26 cellular contexts compared by ENCODE assay signal in genomic region chr2:2558476-2558875, GRCh38.
"Had no signal": no experiment of that assay in that cellular context is flagged by ENCODE, and none has a peak within 500 bp of the region (broad histone marks: within the 10 kb centered on the region; RNA-seq: fewer than 3 reads in every experiment).

No MANE protein-coding gene starts in this region.

- H3K27ac Mint-ChIP-seq: natural killer cell treated with Interleukin-12 subunit alpha and Interleukin-12 subunit beta and Interleukin-15 and Interleukin-18, amount 100 ng/mL, for 72 hours; nephron progenitor cell; progenitor cell of endocrine pancreas; stimulated activated effector memory CD8-positive, alpha-beta T cell treated with anti-CD3 and anti-CD28 coated beads, Interleukin-12 subunit alpha, Interleukin-12 subunit beta, amount 100 ng/mL, for 72 hours; stimulated activated naive CD8-positive, alpha-beta T cell treated with anti-CD3 and anti-CD28 coated beads, Interleukin-15, Interleukin-2, amounts not matched to agents 100 ng/mL and 50 ng/mL, for 24 hours; type B pancreatic cell had no signal

- H3K4me3 Mint-ChIP-seq: naive thymus-derived CD4-positive, alpha-beta T cell; natural killer cell treated with Interleukin-12 subunit alpha and Interleukin-12 subunit beta and Interleukin-15 and Interleukin-18, amount 100 ng/mL, for 72 hours; nephron progenitor cell; neural crest cell; stimulated activated effector memory CD8-positive, alpha-beta T cell treated with anti-CD3 and anti-CD28 coated beads, Interleukin-12 subunit alpha, Interleukin-12 subunit beta, amount 100 ng/mL, for 72 hours; stimulated activated naive CD8-positive, alpha-beta T cell treated with anti-CD3 and anti-CD28 coated beads, Interleukin-15, Interleukin-2, amounts not matched to agents 100 ng/mL and 50 ng/mL, for 24 hours; type B pancreatic cell had no signal

- DNase-seq: naive thymus-derived CD4-positive, alpha-beta T cell; nephron progenitor cell; nucleus accumbens; pancreas; psoas muscle; right cardiac atrium; right lobe of liver; sigmoid colon; small intestine; stimulated activated CD4-positive, alpha-beta T cell treated with anti-CD3 and anti-CD28 coated beads, Interleukin-15, amount 100 ng/mL, for 24 hours; stimulated activated CD4-positive, alpha-beta T cell treated with anti-CD3 and anti-CD28 coated beads, Interleukin-2, amount 100 ng/mL, for 24 hours; stimulated activated CD4-positive, alpha-beta T cell treated with anti-CD3 and anti-CD28 coated beads, Interleukin-2, amount 100 ng/mL, for 48 hours; stimulated activated CD4-positive, alpha-beta T cell treated with anti-CD3 and anti-CD28 coated beads, Interleukin-4, amount 100 ng/mL, for 24 hours; stimulated activated naive CD4-positive, alpha-beta T cell; substantia nigra; testis; tibial artery; transverse colon; upper lobe of right lung; uterus had no signal

- H3K27me3 Mint-ChIP-seq: stimulated activated naive CD8-positive, alpha-beta T cell treated with anti-CD3 and anti-CD28 coated beads, Interleukin-15, Interleukin-2, amounts not matched to agents 100 ng/mL and 50 ng/mL, for 24 hours had no signal

- H3K9me3 Mint-ChIP-seq: neural crest cell, type B pancreatic cell had no signal

- ATAC-seq: naive thymus-derived CD4-positive, alpha-beta T cell; natural killer cell treated with Interleukin-12 subunit alpha and Interleukin-12 subunit beta and Interleukin-15 and Interleukin-18, amount 100 ng/mL, for 72 hours; pancreas; psoas muscle; right cardiac atrium; right lobe of liver; stimulated activated effector memory CD8-positive, alpha-beta T cell treated with anti-CD3 and anti-CD28 coated beads, Interleukin-12 subunit alpha, Interleukin-12 subunit beta, amount 100 ng/mL, for 72 hours; upper lobe of right lung had no signal

- H3K4me1 Mint-ChIP-seq: nephron progenitor cell; neural crest cell; stimulated activated effector memory CD8-positive, alpha-beta T cell treated with anti-CD3 and anti-CD28 coated beads, Interleukin-12 subunit alpha, Interleukin-12 subunit beta, amount 100 ng/mL, for 72 hours had no signal

- H3K36me3 Mint-ChIP-seq: natural killer cell treated with Interleukin-12 subunit alpha and Interleukin-12 subunit beta and Interleukin-15 and Interleukin-18, amount 100 ng/mL, for 72 hours; stimulated activated effector memory CD8-positive, alpha-beta T cell treated with anti-CD3 and anti-CD28 coated beads, Interleukin-12 subunit alpha, Interleukin-12 subunit beta, amount 100 ng/mL, for 72 hours; type B pancreatic cell had no signal
